1 cellular context compared by ENCODE assay signal in genomic region chr2:240255811-240256703, GRCh38.
TF ChIP-seq lines count a peak whose summit lies in the region.

No MANE protein-coding gene starts in this region.

TF ChIP-seq in GM23338, 12 proteins besides CTCF, POLR2A, EP300 and RAD21 (continued from another document):
- TF ChIP-seq, protein P1, sequence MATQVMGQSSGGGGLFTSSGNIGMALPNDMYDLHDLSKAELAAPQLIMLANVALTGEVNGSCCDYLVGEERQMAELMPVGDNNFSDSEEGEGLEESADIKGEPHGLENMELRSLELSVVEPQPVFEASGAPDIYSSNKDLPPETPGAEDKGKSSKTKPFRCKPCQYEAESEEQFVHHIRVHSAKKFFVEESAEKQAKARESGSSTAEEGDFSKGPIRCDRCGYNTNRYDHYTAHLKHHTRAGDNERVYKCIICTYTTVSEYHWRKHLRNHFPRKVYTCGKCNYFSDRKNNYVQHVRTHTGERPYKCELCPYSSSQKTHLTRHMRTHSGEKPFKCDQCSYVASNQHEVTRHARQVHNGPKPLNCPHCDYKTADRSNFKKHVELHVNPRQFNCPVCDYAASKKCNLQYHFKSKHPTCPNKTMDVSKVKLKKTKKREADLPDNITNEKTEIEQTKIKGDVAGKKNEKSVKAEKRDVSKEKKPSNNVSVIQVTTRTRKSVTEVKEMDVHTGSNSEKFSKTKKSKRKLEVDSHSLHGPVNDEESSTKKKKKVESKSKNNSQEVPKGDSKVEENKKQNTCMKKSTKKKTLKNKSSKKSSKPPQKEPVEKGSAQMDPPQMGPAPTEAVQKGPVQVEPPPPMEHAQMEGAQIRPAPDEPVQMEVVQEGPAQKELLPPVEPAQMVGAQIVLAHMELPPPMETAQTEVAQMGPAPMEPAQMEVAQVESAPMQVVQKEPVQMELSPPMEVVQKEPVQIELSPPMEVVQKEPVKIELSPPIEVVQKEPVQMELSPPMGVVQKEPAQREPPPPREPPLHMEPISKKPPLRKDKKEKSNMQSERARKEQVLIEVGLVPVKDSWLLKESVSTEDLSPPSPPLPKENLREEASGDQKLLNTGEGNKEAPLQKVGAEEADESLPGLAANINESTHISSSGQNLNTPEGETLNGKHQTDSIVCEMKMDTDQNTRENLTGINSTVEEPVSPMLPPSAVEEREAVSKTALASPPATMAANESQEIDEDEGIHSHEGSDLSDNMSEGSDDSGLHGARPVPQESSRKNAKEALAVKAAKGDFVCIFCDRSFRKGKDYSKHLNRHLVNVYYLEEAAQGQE (IDR thresholded peaks at IDR 0.05; ENCODE audit: unreplicated experiment) = no peak
- no peak for TF ChIP-seq JUNB (IDR thresholded peaks at IDR 0.05; ENCODE audit: unreplicated experiment)
- TF ChIP-seq ZNF462 (CRISPR knock-in tag; IDR thresholded peaks at IDR 0.05) = no peak
- TF ChIP-seq, protein P2, sequence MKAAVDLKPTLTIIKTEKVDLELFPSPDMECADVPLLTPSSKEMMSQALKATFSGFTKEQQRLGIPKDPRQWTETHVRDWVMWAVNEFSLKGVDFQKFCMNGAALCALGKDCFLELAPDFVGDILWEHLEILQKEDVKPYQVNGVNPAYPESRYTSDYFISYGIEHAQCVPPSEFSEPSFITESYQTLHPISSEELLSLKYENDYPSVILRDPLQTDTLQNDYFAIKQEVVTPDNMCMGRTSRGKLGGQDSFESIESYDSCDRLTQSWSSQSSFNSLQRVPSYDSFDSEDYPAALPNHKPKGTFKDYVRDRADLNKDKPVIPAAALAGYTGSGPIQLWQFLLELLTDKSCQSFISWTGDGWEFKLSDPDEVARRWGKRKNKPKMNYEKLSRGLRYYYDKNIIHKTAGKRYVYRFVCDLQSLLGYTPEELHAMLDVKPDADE (IDR thresholded peaks at IDR 0.05) = no peak
- no peak for TF ChIP-seq EZH2phosphoT487 (IDR thresholded peaks at IDR 0.05; ENCODE audit: unreplicated experiment)
- TF ChIP-seq POLR2AphosphoS5 (IDR thresholded peaks at IDR 0.05; ENCODE audit: low read depth) = no peak
- TF ChIP-seq ZNF114 (CRISPR knock-in tag; IDR thresholded peaks at IDR 0.05) = no peak
- no peak for TF ChIP-seq EZH2 (IDR thresholded peaks at IDR 0.05; ENCODE audit: low read depth, unreplicated experiment)
- TF ChIP-seq NANOG (IDR thresholded peaks at IDR 0.05; ENCODE audit: borderline replicate concordance) = no peak
